ENCODE assay signal across 24 cellular contexts in the genomic region with DNA sequence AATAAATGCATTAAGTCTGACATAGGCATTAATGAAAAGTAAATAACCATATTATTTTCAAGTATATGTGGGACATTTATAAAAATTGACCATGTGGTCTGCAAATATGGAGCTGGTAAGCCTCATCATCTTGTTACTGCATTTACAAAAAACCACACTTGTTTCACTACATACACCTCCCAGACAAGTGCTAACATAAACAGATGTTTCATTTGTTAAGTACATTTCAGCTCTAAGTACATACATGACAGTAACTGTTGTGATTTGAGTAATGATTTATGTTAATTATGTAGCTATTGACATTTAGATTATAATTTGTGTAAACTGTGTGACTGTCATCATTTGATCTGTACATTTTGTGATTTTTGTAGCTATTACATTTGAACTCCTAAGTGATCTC. TPM values are rescaled to one million over a fixed set of nuclear protein-coding genes. Genes with fewer than 3 reads are reported as not detected.
A peak's percentile ranks its signal among the peaks of the same experiment; 100 is the strongest.
DNase-seq lines count a peak whose midpoint lies in the region; ATAC-seq, FAIRE-seq and TF ChIP-seq lines count a peak whose summit lies in the region.
"Had no signal": no experiment of that assay in that cellular context is flagged by ENCODE, and none has a peak within 500 bp of the region (broad histone marks: within the 10 kb centered on the region; RNA-seq: fewer than 3 reads in every experiment).

No MANE protein-coding gene starts in this region.

- no peak overlapping the region for H3K27ac Mint-ChIP-seq in astrocyte (ENCODE audit: unreplicated experiment)
- H3K27ac Mint-ChIP-seq in T-helper 2 cell treated with Interferon-gamma antibody and Interleukin-4, amounts not matched to agents 5 μg/mL and 100 μg/mL, for 36 hours, result no peak overlapping the region
- H3K27ac Mint-ChIP-seq: B cell had no signal

- peak overlapping the region; percentile 46 for H3K4me2 ChIP-seq in KMS-11
- no peak overlapping the region for H3K4me2 ChIP-seq in astrocyte (ENCODE audit: low read length)
- H3K4me2 ChIP-seq: A549 had no signal

- no peaks in the 10 kb centered on the region for H3K79me2 ChIP-seq in KMS-11 (ENCODE audit: insufficient read depth, low read depth)
- H3K79me2 ChIP-seq in astrocyte (ENCODE audit: insufficient read depth, low read length), result no peaks in the 10 kb centered on the region

- H3K27ac ChIP-seq in KMS-11 (peak overlapping the region; percentile 2; the same call in 1 of the 2 replicates), astrocyte (ENCODE audit: low read depth, low read length) (no peak overlapping the region), prostate gland (no peak overlapping the region)
- H3K27ac ChIP-seq: A549, GM23248, Peyer's patch had no signal

- no peaks in the 10 kb centered on the region for H4K20me1 ChIP-seq in KMS-11 (ENCODE audit: insufficient read depth)
- H4K20me1 ChIP-seq in astrocyte (ENCODE audit: insufficient read depth, low read length), result no peaks in the 10 kb centered on the region

- H3K9me3 Mint-ChIP-seq in astrocyte (ENCODE audit: unreplicated experiment), result no peaks in the 10 kb centered on the region
- no peaks in the 10 kb centered on the region for H3K9me3 Mint-ChIP-seq in T-helper 2 cell treated with Interferon-gamma antibody and Interleukin-4, amounts not matched to agents 5 μg/mL and 100 μg/mL, for 36 hours

- H3K9me3 ChIP-seq in astrocyte (ENCODE audit: insufficient read depth, low read depth, low read length) (no peaks in the 10 kb centered on the region), prostate gland (no peaks in the 10 kb centered on the region)
- H3K9me3 ChIP-seq: A549, HAP-1, Peyer's patch had no signal

- H3K27me3 ChIP-seq in KMS-11 (ENCODE audit: insufficient read depth, low read depth) (no peaks in the 10 kb centered on the region), astrocyte (ENCODE audit: insufficient read depth, low read length) (no peaks in the 10 kb centered on the region), prostate gland (replicated peaks; ENCODE audit: insufficient read depth) (no peaks in the 10 kb centered on the region)
- H3K27me3 ChIP-seq: Peyer's patch had no signal

- TF ChIP-seq POLR2A in prostate gland (IDR thresholded peaks at IDR 0.05), result no peak

- H3K36me3 Mint-ChIP-seq in astrocyte (ENCODE audit: low read depth, unreplicated experiment), result no peaks in the 10 kb centered on the region
- peaks cover 8% of the 10 kb centered on the region for H3K36me3 Mint-ChIP-seq in T-helper 2 cell treated with Interferon-gamma antibody and Interleukin-4, amounts not matched to agents 5 μg/mL and 100 μg/mL, for 36 hours (ENCODE audit: low read depth)

- H3K36me3 ChIP-seq in KMS-11 (ENCODE audit: insufficient read depth) (no peaks in the 10 kb centered on the region), astrocyte (ENCODE audit: insufficient read depth, low read length) (no peaks in the 10 kb centered on the region), prostate gland (no peaks in the 10 kb centered on the region)
- H3K36me3 ChIP-seq: HAP-1, Peyer's patch had no signal

- FAIRE-seq in astrocyte (lab: Jason Lieb, UNC), result peak; percentile 52
- FAIRE-seq: A549, D721Med, HTR-8/SVneo had no signal

- TF ChIP-seq CTCF in KMS-11 (conservative IDR thresholded peaks at IDR 0.05; ENCODE audit: low read depth, low read length) (no peak), astrocyte (IDR thresholded peaks at IDR 0.05; ENCODE audit: insufficient read depth, low read depth, low read length) (no peak), prostate gland (IDR thresholded peaks at IDR 0.05) (no peak)

- H3K27me3 Mint-ChIP-seq in astrocyte (ENCODE audit: low read depth, unreplicated experiment), result no peaks in the 10 kb centered on the region
- H3K27me3 Mint-ChIP-seq in T-helper 2 cell treated with Interferon-gamma antibody and Interleukin-4, amounts not matched to agents 5 μg/mL and 100 μg/mL, for 36 hours (ENCODE audit: low read depth), result no peaks in the 10 kb centered on the region
- H3K27me3 Mint-ChIP-seq: B cell had no signal

- no peaks in the 10 kb centered on the region for H3K4me1 Mint-ChIP-seq in astrocyte (ENCODE audit: low read depth, unreplicated experiment)
- peaks cover 2% of the 10 kb centered on the region for H3K4me1 Mint-ChIP-seq in T-helper 2 cell treated with Interferon-gamma antibody and Interleukin-4, amounts not matched to agents 5 μg/mL and 100 μg/mL, for 36 hours (ENCODE audit: low read depth)
- H3K4me1 Mint-ChIP-seq: B cell, CD14-positive monocyte had no signal

- H3K9ac ChIP-seq in KMS-11, result no peak overlapping the region
- H3K9ac ChIP-seq in astrocyte (ENCODE audit: low read length), result no peak overlapping the region
- H3K9ac ChIP-seq: GM23248 had no signal

- peak; percentile 52 for ATAC-seq in GM19035 (IDR thresholded peaks at IDR 0.05; ENCODE audit: unreplicated experiment)
- ATAC-seq in HG02623 (IDR thresholded peaks at IDR 0.05; ENCODE audit: unreplicated experiment), result peak; percentile 49
- ATAC-seq: A549, SK-N-SH treated with all-trans-retinoic acid at 6 μM for 48 hours had no signal

- no peak overlapping the region for H2AFZ ChIP-seq in KMS-11 (ENCODE audit: low read depth)
- no peak overlapping the region for H2AFZ ChIP-seq in astrocyte (ENCODE audit: low read depth, low read length)
- H2AFZ ChIP-seq: GM23248 had no signal

- H3K4me1 ChIP-seq in KMS-11 (ENCODE audit: low read depth, poor library complexity, severe bottlenecking), result peaks cover 24% of the 10 kb centered on the region
- no peaks in the 10 kb centered on the region for H3K4me1 ChIP-seq in astrocyte (ENCODE audit: insufficient read depth, low read length)
- H3K4me1 ChIP-seq in prostate gland (replicated peaks), result no peaks in the 10 kb centered on the region
- H3K4me1 ChIP-seq: A549, HAP-1, Peyer's patch had no signal

- H3K4me3 ChIP-seq in KMS-11 (IDR thresholded peaks at IDR 0.05; ENCODE audit: insufficient read depth, low read depth, low read length) (no peak overlapping the region), astrocyte (ENCODE audit: insufficient read depth, low read depth, low read length) (no peak overlapping the region), prostate gland (no peak overlapping the region)
- H3K4me3 ChIP-seq: A549, GM23248, HAP-1, Peyer's patch had no signal

- intact Hi-C loops in prostate gland (cut with DNase I), result no loop called here

- no peak overlapping the region for H3K4me3 Mint-ChIP-seq in astrocyte (ENCODE audit: unreplicated experiment)
- H3K4me3 Mint-ChIP-seq in T-helper 2 cell treated with Interferon-gamma antibody and Interleukin-4, amounts not matched to agents 5 μg/mL and 100 μg/mL, for 36 hours, result no peak overlapping the region
- H3K4me3 Mint-ChIP-seq: B cell, CD14-positive monocyte had no signal

- no peak for DNase-seq in astrocyte (ENCODE audit: low read depth)
- no peak for DNase-seq in T-helper 2 cell treated with Interferon-gamma antibody and Interleukin-4, amounts not matched to agents 5 μg/mL and 100 μg/mL, for 36 hours (ENCODE audit: low spot score)
- DNase-seq in prostate gland (ENCODE audit: low spot score), result no peak
- DNase-seq in HT-29 (ENCODE audit: low spot score), result no peak
- DNase-seq: EL; GF-D8; GM23248; MV-4-11; NCI-H1105 treated with DMSO at 0.1 percent for 48 hours; NCI-H2029 treated with DMSO at 0.1 percent for 48 hours; NCI-H446; NCI-H526; NK-92 treated with Interleukin-12 subunit alpha and Interleukin-12 subunit beta, amount 100 ng/mL, for 24 hours; Peyer's patch had no signal

RNA-seq across cellular contexts. Expression of a gene that starts 13.9 kb away (rescaled TPM):
- 1.3 and 1.8 TPM in 2 replicates for total RNA-seq in astrocyte
- 10 to 100 TPM in 1 of 2 donors, 1 to 10 TPM in 1; 8.4 to 11.1 TPM for total RNA-seq in prostate gland
- 1.8 and 3.3 TPM in 2 replicates for total RNA-seq in HT-29 (2014; rRNA removed; shearing (Covaris generic))
